Comparison of ENCODE assay signal across 16 cellular contexts in genomic region chr9:76717611-76718010, GRCh38. TPM values are rescaled to one million over a fixed set of nuclear protein-coding genes. Genes with fewer than 3 reads are reported as not detected.
DNase-seq lines count a peak whose midpoint lies in the region; ATAC-seq, FAIRE-seq and TF ChIP-seq lines count a peak whose summit lies in the region.
"Had no signal": no experiment of that assay in that cellular context is flagged by ENCODE, and none has a peak within 500 bp of the region (broad histone marks: within the 10 kb centered on the region; RNA-seq: fewer than 3 reads in every experiment).

No MANE protein-coding gene starts in this region.

- peak overlapping the region; percentile 5 for H3K27ac ChIP-seq in endothelial cell of umbilical vein (ENCODE audit: insufficient read depth, low read depth, low read length)
- H3K27ac ChIP-seq: neutrophil had no signal

- no peak for TF ChIP-seq CTCF in endothelial cell of umbilical vein (IDR thresholded peaks at IDR 0.05; ENCODE audit: extremely low read depth in 1 of 2, insufficient read depth in 1 of 2, low read depth in 1 of 2, low read length in 2 of 2)

- peaks cover 30% of the 10 kb centered on the region for H3K4me1 ChIP-seq in endothelial cell of umbilical vein (ENCODE audit: control insufficient read depth, extremely low read depth, insufficient read depth, low read length)
- H3K4me1 ChIP-seq in HAP-1, result no peaks in the 10 kb centered on the region

- ATAC-seq in GM19467 (IDR thresholded peaks at IDR 0.05; ENCODE audit: unreplicated experiment), result no peak
- ATAC-seq: activated CD4-positive, alpha-beta T cell treated with anti-CD3 and anti-CD28 coated beads for 36 hours had no signal

- H2AFZ ChIP-seq in endothelial cell of umbilical vein (ENCODE audit: low read depth, low read length), result no peak overlapping the region

- in situ Hi-C loops in HAP-1 (cut with MboI; ENCODE audit: low sequenced_read_pairs), result no loop called here

- H3K36me3 ChIP-seq in endothelial cell of umbilical vein (ENCODE audit: control insufficient read depth in 2 of 2, extremely low read depth in 1 of 2, insufficient read depth in 2 of 2, low read length in 2 of 2) (no peaks in the 10 kb centered on the region), HAP-1 (replicated peaks) (no peaks in the 10 kb centered on the region)
- H3K36me3 ChIP-seq: neutrophil had no signal

- H3K4me3 ChIP-seq in endothelial cell of umbilical vein (replicated peaks in 1 of 3; ENCODE audit: insufficient read depth in 1 of 3, low read depth in 1 of 3, low read length in 3 of 3), result no peak overlapping the region
- no peak overlapping the region for H3K4me3 ChIP-seq in HAP-1

- peaks cover 1% of the 10 kb centered on the region in 2 experiments for H3K27me3 ChIP-seq in endothelial cell of umbilical vein (ENCODE audit: control insufficient read depth in 2 of 2, insufficient read depth in 2 of 2, low read length in 2 of 2)
- peaks cover 2% of the 10 kb centered on the region; the same call in 1 of the 2 replicates for H3K27me3 ChIP-seq in HAP-1 (ENCODE audit: low read depth)

- no peak for TF ChIP-seq POLR2A in endothelial cell of umbilical vein (IDR thresholded peaks at IDR 0.05; ENCODE audit: low read depth, low read length)

- no TSS peak for BruUV-seq in endothelial cell of umbilical vein (replicated peaks; lab: Mats Ljungman, UMichigan)

- no peaks in the 10 kb centered on the region for H4K20me1 ChIP-seq in endothelial cell of umbilical vein (replicated peaks; ENCODE audit: control insufficient read depth, extremely low read depth, insufficient read depth, low read length)

- no peak overlapping the region for H3K4me2 ChIP-seq in endothelial cell of umbilical vein (ENCODE audit: insufficient read depth, low read length)

- H3K9me3 ChIP-seq in endothelial cell of umbilical vein (replicated peaks; ENCODE audit: control insufficient read depth, insufficient read depth, low read length), result no peaks in the 10 kb centered on the region
- no peaks in the 10 kb centered on the region for H3K9me3 ChIP-seq in HAP-1
- H3K9me3 ChIP-seq: neutrophil had no signal

- intact Hi-C loops in endothelial cell of umbilical vein (cut with micrococcal nuclease), result loop anchor here (1.0 to 5.0 kb wide), 2 partner anchors 40 to 395 kb away; no protein-coding TSS in a partner anchor

- DNase-seq in DMS153 treated with DMSO at 0.1 percent for 48 hours (lab: John Stamatoyannopoulos, UW; ENCODE audit: unreplicated experiment), result peak; percentile 81
- DNase-seq in NCI-H1417 treated with DMSO at 0.1 percent for 48 hours (lab: John Stamatoyannopoulos, UW), result peak; percentile 83
- DNase-seq in endothelial cell of umbilical vein (ENCODE audit: low read depth, low spot score), result peak; percentile 77
- peak; percentile 27 for DNase-seq in pulmonary artery endothelial cell (ENCODE audit: low read depth, low spot score)
- no peak for DNase-seq in ecto neural progenitor cell (ENCODE audit: low spot score)
- no peak for DNase-seq in HAP-1 (ENCODE audit: low spot score in 2 of 2)
- DNase-seq in NK-92 (lab: John Stamatoyannopoulos, UW; ENCODE audit: unreplicated experiment), result no peak
- DNase-seq: activated CD4-positive, alpha-beta T cell treated with anti-CD3 and anti-CD28 coated beads for 36 hours; CD8-positive, alpha-beta memory T cell; central memory CD4-positive, alpha-beta T cell; kidney; NCI-H526 had no signal

- H3K79me2 ChIP-seq in endothelial cell of umbilical vein (ENCODE audit: control insufficient read depth, insufficient read depth, low read length), result no peaks in the 10 kb centered on the region

- dilution Hi-C loops in endothelial cell of umbilical vein (cut with MboI; ENCODE audit: extremely low pct_ligation_motif_present, low sequenced_read_pairs), result no loop called here

- POLR2A ChIA-PET in endothelial cell of umbilical vein (lab: Charles Lee), result no interaction called here

- H3K9me1 ChIP-seq in endothelial cell of umbilical vein (replicated peaks; ENCODE audit: control insufficient read depth, extremely low read depth, insufficient read depth, low read length), result no peaks in the 10 kb centered on the region

- CTCF ChIA-PET in endothelial cell of umbilical vein (lab: Charles Lee), result interaction anchor here (1.8 kb wide), 1 partner anchor 12 kb away, joined by 5 read pairs; no protein-coding TSS in a partner anchor

- H3K9ac ChIP-seq in endothelial cell of umbilical vein (replicated peaks; ENCODE audit: extremely low read depth, insufficient read depth, low read length), result no peak overlapping the region

- peak; percentile 77 for FAIRE-seq in endothelial cell of umbilical vein (lab: Jason Lieb, UNC)
- FAIRE-seq: GM19239, kidney had no signal

TF ChIP-seq in endothelial cell of umbilical vein, 7 proteins besides CTCF, POLR2A, EP300 and RAD21:
- TF ChIP-seq FOS (IDR thresholded peaks at IDR 0.05; ENCODE audit: borderline replicate concordance, insufficient read depth, low read length) (peak; percentile 50), JUN (IDR thresholded peaks at IDR 0.05; ENCODE audit: borderline replicate concordance, insufficient read depth, insufficient read length, low read depth) (peak; percentile 67), GATA2 (IDR thresholded peaks at IDR 0.05; ENCODE audit: insufficient read depth, insufficient read length, low read depth, low read length) (no peak), MAX (IDR thresholded peaks at IDR 0.05; ENCODE audit: insufficient read depth, insufficient read length) (peak; percentile 74)

RNA-seq across cellular contexts. Expression of gene PCA3, which starts 46.6 kb away (rescaled TPM):
- total RNA-seq in endothelial cell of umbilical vein (0.32 and 2.5 TPM in 2 replicates), pulmonary artery endothelial cell (0.79 and 1.2 TPM in 2 replicates)
- polyA plus RNA-seq in endothelial cell of umbilical vein, result 0.86 and 0.88 TPM in 2 replicates
- polyA plus RNA-seq in endothelial cell of umbilical vein (2011; cell fraction: cytosol; rRNA removed), result 0.79 and 1.1 TPM in 2 replicates
- 3.2 and 3.5 TPM in 2 replicates for polyA plus RNA-seq in endothelial cell of umbilical vein (2011; cell fraction: nucleus; rRNA removed)
- 0.36 and 0.46 TPM in 2 replicates for polyA plus RNA-seq in endothelial cell of umbilical vein (2012)
- polyA minus RNA-seq in endothelial cell of umbilical vein, result 3.7 and 3.9 TPM in 2 replicates
- polyA minus RNA-seq in endothelial cell of umbilical vein (2011; cell fraction: cytosol; rRNA and poly(A)+ RNA removed), result not detected
- 7.1 and 9.6 TPM in 2 replicates for polyA minus RNA-seq in endothelial cell of umbilical vein (2011; cell fraction: nucleus; rRNA and poly(A)+ RNA removed)
- total RNA-seq: activated CD4-positive, alpha-beta T cell treated with anti-CD3 and anti-CD28 coated beads for 36 hours; CD8-positive, alpha-beta memory T cell; fibroblast of lung; kidney had no signal
- polyA plus RNA-seq: CD8-positive, alpha-beta memory T cell; fibroblast of lung had no signal

Comparison
In these comparisons a context has a peak if more than half of its experiments do, and no peak if none do; other contexts are left out.
1. DNase-seq: peak in DMS153 treated with DMSO at 0.1 percent for 48 hours (single experiment), NCI-H1417 treated with DMSO at 0.1 percent for 48 hours (single experiment), endothelial cell of umbilical vein (single experiment) and pulmonary artery endothelial cell (single experiment); none in ecto neural progenitor cell (single experiment), HAP-1 (0 of 2) and NK-92 (single experiment).